In the genomic region with DNA sequence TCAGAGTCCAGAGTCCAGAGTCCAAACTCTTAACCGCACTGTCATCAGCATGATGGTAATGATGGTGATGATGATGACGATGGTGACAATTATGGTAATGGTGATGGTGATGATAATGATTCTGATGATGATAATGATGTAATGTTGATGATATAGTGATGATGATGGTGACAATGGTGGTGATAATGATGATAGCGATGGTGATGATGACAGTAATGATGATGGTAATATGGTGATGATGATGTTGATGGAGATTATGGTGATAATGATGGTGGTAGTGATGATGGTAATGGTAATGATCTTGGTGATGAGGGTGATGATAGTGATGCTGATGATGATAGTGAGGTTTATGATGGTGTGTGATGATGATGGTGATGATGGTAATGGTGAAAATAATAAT, we compare ENCODE assay signal across 28 cellular contexts.
"Had no signal": no experiment of that assay in that cellular context is flagged by ENCODE, and none has a peak within 500 bp of the region (broad histone marks: within the 10 kb centered on the region; RNA-seq: fewer than 3 reads in every experiment).

No MANE protein-coding gene starts in this region.

- ATAC-seq: activated CD4-positive, CD25-positive, alpha-beta regulatory T cell treated with anti-CD3 and anti-CD28 coated beads, Interleukin-2, amount 50 U/mL, for 24 hours; activated CD8-positive, alpha-beta T cell treated with anti-CD3 and anti-CD28 coated beads for 36 hours; activated T-cell treated with anti-CD3 and anti-CD28 coated beads, Interleukin-2, amount 50 U/mL, for 4 hours; activated T-helper 17 cell treated with anti-CD3 and anti-CD28 coated beads, Interleukin-2, amount 50 U/mL, for 72 hours; esophagus mucosa; heart left ventricle had no signal

- H3K9me3 ChIP-seq: heart left ventricle had no signal

- DNase-seq: activated B cell treated with CpG ODN at 0.5 μM for 24 hours; activated CD4-positive, alpha-beta T cell treated with anti-CD3 and anti-CD28 coated beads for 48 hours; activated CD4-positive, alpha-beta T cell treated with anti-CD3 and anti-CD28 coated beads, Interleukin-2, amount 50 U/mL, for 1 hour; activated CD4-positive, alpha-beta T cell treated with anti-CD3 and anti-CD28 coated beads, Interleukin-2, amount 50 U/mL, for 48 hours; activated CD8-positive, alpha-beta memory T cell treated with anti-CD3 and anti-CD28 coated beads for 24 hours; activated CD8-positive, alpha-beta T cell treated with anti-CD3 and anti-CD28 coated beads for 36 hours; activated effector memory CD4-positive, alpha-beta T cell treated with Interleukin-2 at 50 U/mL for 16 hours; activated gamma-delta T cell treated with Interleukin-2 at 50 U/mL for 16 hours; activated naive CD4-positive, alpha-beta T cell treated with anti-CD3 and anti-CD28 coated beads, Interleukin-2, amount 50 U/mL, for 16 hours; activated naive CD4-positive, alpha-beta T cell treated with Interleukin-2 at 50 U/mL for 16 hours; activated T-cell treated with anti-CD3 and anti-CD28 coated beads, Interleukin-2, amount 50 U/mL, for 4 hours; amniotic stem cell; anterior cingulate cortex; brain microvascular endothelial cell; dorsolateral prefrontal cortex; effector memory CD4-positive, alpha-beta T cell; endodermal cell; foreskin fibroblast; glutamatergic neuron; heart left ventricle; T1000; WERI-Rb-1 had no signal

- H3K36me3 ChIP-seq: brain microvascular endothelial cell, heart left ventricle, WERI-Rb-1 had no signal

- H3K4me3 ChIP-seq: coronary artery, dorsolateral prefrontal cortex, heart left ventricle had no signal

- H3K27me3 ChIP-seq: brain microvascular endothelial cell had no signal

- FAIRE-seq: bronchial epithelial cell, frontal cortex had no signal

- H3K4me1 ChIP-seq: heart left ventricle had no signal

- H3K27ac ChIP-seq: brain microvascular endothelial cell, coronary artery, dorsolateral prefrontal cortex, heart left ventricle, WERI-Rb-1 had no signal
